In the genomic region with DNA sequence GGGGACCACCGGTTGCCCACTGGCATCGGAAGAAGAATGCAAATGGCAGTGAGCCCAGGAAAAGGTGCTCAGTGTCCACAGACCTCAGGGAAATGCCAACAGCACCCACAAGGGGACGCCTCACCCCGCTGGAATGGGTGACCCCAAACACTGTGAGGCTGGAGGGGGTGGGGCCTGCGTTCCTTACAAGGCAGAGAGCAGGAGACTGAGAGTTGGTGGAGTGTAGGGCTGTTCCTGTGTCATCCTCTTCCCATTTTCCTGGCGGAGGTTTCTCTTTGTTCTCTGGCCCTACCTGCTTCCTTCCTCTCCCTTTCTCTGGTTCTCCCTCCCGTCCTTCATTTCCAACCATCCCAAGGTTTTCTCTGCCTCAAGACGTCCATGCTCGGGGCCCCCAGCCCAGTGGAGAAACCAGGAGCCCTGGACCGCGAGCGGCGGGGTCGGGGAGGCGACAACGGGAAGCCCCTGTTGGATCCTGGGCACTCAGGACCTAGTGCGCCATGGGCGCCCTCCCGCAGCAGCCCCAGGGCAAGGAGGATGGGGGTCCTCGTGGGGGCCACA, we compare ENCODE assay signal across 10 cellular contexts. TPM values are rescaled to one million over a fixed set of nuclear protein-coding genes. Genes with fewer than 3 reads are reported as not detected.
DNase-seq lines count a peak whose midpoint lies in the region; ATAC-seq and TF ChIP-seq lines count a peak whose summit lies in the region.
"Not testable (repeated sequence)": the region's sequence is repeated elsewhere in the genome, so short reads cannot be mapped to it uniquely, and the experiment has no call there.
"Had no signal": no experiment of that assay in that cellular context is flagged by ENCODE, and none has a peak within 500 bp of the region (broad histone marks: within the 10 kb centered on the region; RNA-seq: fewer than 3 reads in every experiment).

No MANE protein-coding gene starts in this region.

- H3K9me3 Mint-ChIP-seq in activated T-helper 17 cell treated with anti-CD3 and anti-CD28 coated beads, Interleukin-2, amount 50 U/mL, for 72 hours; stimulated activated effector memory CD8-positive, alpha-beta T cell treated with anti-CD3 and anti-CD28 coated beads, Interleukin-12 subunit alpha, Interleukin-12 subunit beta, amount 100 ng/mL, for 72 hours: not testable (repeated sequence)
- H3K9me3 Mint-ChIP-seq in naive B cell = peaks cover 0 to 10% (median 2%) of the 10 kb centered on the region in 7 donors

- H3K4me1 Mint-ChIP-seq in activated T-helper 17 cell treated with anti-CD3 and anti-CD28 coated beads, Interleukin-2, amount 50 U/mL, for 72 hours = peaks cover 16% of the 10 kb centered on the region
- H3K4me1 Mint-ChIP-seq in naive B cell = peaks cover 21 to 56% (median 43%) of the 10 kb centered on the region in 3 donors
- H3K4me1 Mint-ChIP-seq in stimulated activated effector memory CD8-positive, alpha-beta T cell treated with anti-CD3 and anti-CD28 coated beads, Interleukin-12 subunit alpha, Interleukin-12 subunit beta, amount 100 ng/mL, for 72 hours = peaks cover 51% of the 10 kb centered on the region

- DNase-seq in AG04450 (ENCODE audit: low read depth, low spot score); HL-60 (ENCODE audit: low read depth in 1 of 2, low spot score in 1 of 2); RWPE2 (ENCODE audit: low spot score); dorsolateral prefrontal cortex; right cardiac atrium; naive B cell; stimulated activated effector memory CD8-positive, alpha-beta T cell treated with anti-CD3 and anti-CD28 coated beads, Interleukin-12 subunit alpha, Interleukin-12 subunit beta, amount 100 ng/mL, for 72 hours (ENCODE audit: low spot score in 2 of 2): not testable (repeated sequence)

- H3K9me3 ChIP-seq in AG04450 (ENCODE audit: control insufficient read depth, insufficient read depth, low read length); RWPE2 (ENCODE audit: severe bottlenecking); right cardiac atrium (ENCODE audit: control insufficient read depth, low read length): not testable (repeated sequence)

- TF ChIP-seq CTCF in AG04450 (IDR thresholded peaks at IDR 0.05; ENCODE audit: low read depth, low read length); HL-60 (IDR thresholded peaks at IDR 0.05; ENCODE audit: insufficient read depth, low read length); dorsolateral prefrontal cortex (IDR thresholded peaks at IDR 0.05 in 54 of 56, conservative IDR thresholded peaks at IDR 0.05 in 2 of 56; ENCODE audit: low read depth in 1 of 56, partially characterized antibody in 56 of 56): not testable (repeated sequence)
- TF ChIP-seq CTCF in RWPE2 (IDR thresholded peaks at IDR 0.05; ENCODE audit: poor library complexity, severe bottlenecking) = peak; percentile 80

- ATAC-seq in RWPE2 (ENCODE audit: low read depth) (peak; percentile 69), naive B cell (ENCODE audit: low read depth in 2 of 2) (peak; percentile 15 to 17)
- peak; percentile 18 for ATAC-seq in activated T-helper 17 cell treated with anti-CD3 and anti-CD28 coated beads, Interleukin-2, amount 50 U/mL, for 72 hours (replicated peaks)
- not testable (repeated sequence) for ATAC-seq in right cardiac atrium
- peak; percentile 48 for ATAC-seq in stimulated activated effector memory CD8-positive, alpha-beta T cell treated with anti-CD3 and anti-CD28 coated beads, Interleukin-12 subunit alpha, Interleukin-12 subunit beta, amount 100 ng/mL, for 72 hours

- not testable (repeated sequence) for H3K36me3 ChIP-seq in RWPE2 (ENCODE audit: low read depth)

- 2% methylated on average over 15 of the region's 20 CpGs for WGBS in right cardiac atrium

- not testable (repeated sequence) for H3K4me1 ChIP-seq in RWPE2 (ENCODE audit: insufficient read depth, poor library complexity, severe bottlenecking); right cardiac atrium (ENCODE audit: control insufficient read depth, insufficient read depth, low read length)

- peak overlapping the region; percentile 55 for H3K4me3 ChIP-seq in AG04450 (ENCODE audit: low read depth, low read length)
- H3K4me3 ChIP-seq in HL-60 (replicated peaks; ENCODE audit: insufficient read depth, low read length) = peak overlapping the region; percentile 30
- peak overlapping the region; percentile 30 for H3K4me3 ChIP-seq in RWPE2 (ENCODE audit: severe bottlenecking)
- H3K4me3 ChIP-seq in dorsolateral prefrontal cortex = peak overlapping the region in 54 of 59 donors; percentile 14 to 65 (median 46)
- H3K4me3 ChIP-seq in right cardiac atrium (ENCODE audit: low read length) = peak overlapping the region; percentile 43

- POLR2A ChIA-PET in AG04450 (lab: Yijun Ruan, JAX) = not testable (repeated sequence)

- H3K4me3 Mint-ChIP-seq in activated T-helper 17 cell treated with anti-CD3 and anti-CD28 coated beads, Interleukin-2, amount 50 U/mL, for 72 hours = peak overlapping the region; percentile 84
- H3K4me3 Mint-ChIP-seq in naive B cell = peak overlapping the region; percentile 70 to 92 (median 86)
- H3K4me3 Mint-ChIP-seq in stimulated activated effector memory CD8-positive, alpha-beta T cell treated with anti-CD3 and anti-CD28 coated beads, Interleukin-12 subunit alpha, Interleukin-12 subunit beta, amount 100 ng/mL, for 72 hours = peak overlapping the region; percentile 77

- peaks cover 51% of the 10 kb centered on the region for H3K27me3 ChIP-seq in AG04450 (ENCODE audit: control insufficient read depth, insufficient read depth, low read length)
- peaks cover 70% of the 10 kb centered on the region for H3K27me3 ChIP-seq in HL-60 (ENCODE audit: insufficient read depth, poor library complexity, severe bottlenecking)
- H3K27me3 ChIP-seq in RWPE2 (ENCODE audit: insufficient read depth, poor library complexity, severe bottlenecking); right cardiac atrium (ENCODE audit: control insufficient read depth, insufficient read depth): not testable (repeated sequence)
- peaks cover 0 to 88% (median 65%) of the 10 kb centered on the region in 45 donors for H3K27me3 ChIP-seq in dorsolateral prefrontal cortex

- not testable (repeated sequence) for H3K27ac Mint-ChIP-seq in activated T-helper 17 cell treated with anti-CD3 and anti-CD28 coated beads, Interleukin-2, amount 50 U/mL, for 72 hours; stimulated activated effector memory CD8-positive, alpha-beta T cell treated with anti-CD3 and anti-CD28 coated beads, Interleukin-12 subunit alpha, Interleukin-12 subunit beta, amount 100 ng/mL, for 72 hours
- H3K27ac Mint-ChIP-seq in naive B cell = peak overlapping the region; percentile 95 to 99 (median 98)

- H3K27ac ChIP-seq in AG04450 (ENCODE audit: low read depth, low read length); HL-60 (replicated peaks); RWPE2 (ENCODE audit: poor library complexity, severe bottlenecking); dorsolateral prefrontal cortex; right cardiac atrium (ENCODE audit: low read length): not testable (repeated sequence)

- CTCF ChIA-PET in AG04450 (lab: Charles Lee) = not testable (repeated sequence)

- H3K36me3 Mint-ChIP-seq in activated T-helper 17 cell treated with anti-CD3 and anti-CD28 coated beads, Interleukin-2, amount 50 U/mL, for 72 hours (ENCODE audit: low read depth); naive B cell; stimulated activated effector memory CD8-positive, alpha-beta T cell treated with anti-CD3 and anti-CD28 coated beads, Interleukin-12 subunit alpha, Interleukin-12 subunit beta, amount 100 ng/mL, for 72 hours: not testable (repeated sequence)

- intact Hi-C loops in dorsolateral prefrontal cortex (cut with DNase I) (loop anchor here in 1 of 2 donors (10.0 kb wide), 1 partner anchor 457 kb away; no protein-coding TSS in a partner anchor), right cardiac atrium (cut with DNase I) (loop anchor here in 1 of 4 donors (5.0 kb wide), 1 partner anchor 79 kb away; no protein-coding TSS in a partner anchor)

- H3K27me3 Mint-ChIP-seq in activated T-helper 17 cell treated with anti-CD3 and anti-CD28 coated beads, Interleukin-2, amount 50 U/mL, for 72 hours = peaks cover 57% of the 10 kb centered on the region
- H3K27me3 Mint-ChIP-seq in naive B cell = peaks cover 79 to 100% (median 87%) of the 10 kb centered on the region in 3 donors

RNA-seq across cellular contexts. Expression of a gene that starts 3.7 kb away (rescaled TPM):
- polyA plus RNA-seq in AG04450 (2011; rRNA removed) = 6.3 and 7.9 TPM in 2 replicates
- 3.9 and 5.1 TPM in 2 replicates for polyA minus RNA-seq in AG04450 (2011; rRNA and poly(A)+ RNA removed)
- not detected for total RNA-seq in activated T-helper 17 cell treated with anti-CD3 and anti-CD28 coated beads, Interleukin-2, amount 50 U/mL, for 72 hours
- 1 to 10 TPM in 117 of 120 experiments, under 1 TPM in 3; 0.56 to 4.8 (median 2.4) TPM for total RNA-seq in dorsolateral prefrontal cortex
- total RNA-seq in right cardiac atrium = 1 to 10 TPM in 3 of 4 donors, under 1 TPM in 1; 0.31 to 1.2 (median 1.1) TPM
- polyA plus RNA-seq in right cardiac atrium = 1.1 TPM
- polyA plus RNA-seq in naive B cell (ENCODE audit: low read depth in 6 of 6) = not detected

RNA-seq across cellular contexts. Expression of a gene that starts 15.2 kb away (rescaled TPM):
- polyA plus RNA-seq in AG04450 (2011; rRNA removed) (3.0 TPM in 2 replicates), right cardiac atrium (0.20 TPM), naive B cell (ENCODE audit: low read depth in 6 of 6) (not detected)
- polyA minus RNA-seq in AG04450 (2011; rRNA and poly(A)+ RNA removed) = 1.0 and 1.8 TPM in 2 replicates
- total RNA-seq in activated T-helper 17 cell treated with anti-CD3 and anti-CD28 coated beads, Interleukin-2, amount 50 U/mL, for 72 hours = not detected
- total RNA-seq in dorsolateral prefrontal cortex (1 to 10 TPM in 2 of 120 experiments, under 1 TPM in 15, not detected in 103; 0.42 to 1.3 (median 0.59) TPM), right cardiac atrium (under 1 TPM in 1 of 4 donors, not detected in 3; 0.43 TPM)
- total RNA-seq: T-helper 2 cell treated with Interferon-gamma antibody and Interleukin-4, amounts not matched to agents 100 ng/mL and 5 ng/mL, for 36 hours had no signal

RNA-seq across cellular contexts. Expression of a gene that starts 25.7 kb away (rescaled TPM):
- 2.6 and 2.8 TPM in 2 replicates for polyA plus RNA-seq in AG04450 (2011; rRNA removed)
- polyA minus RNA-seq in AG04450 (2011; rRNA and poly(A)+ RNA removed) = 0.60 and 1.0 TPM in 2 replicates
- under 1 TPM; 0.35 to 0.48 TPM for total RNA-seq in activated T-helper 17 cell treated with anti-CD3 and anti-CD28 coated beads, Interleukin-2, amount 50 U/mL, for 72 hours
- total RNA-seq in dorsolateral prefrontal cortex = 1 to 10 TPM in 1 of 120 experiments, under 1 TPM in 57, not detected in 62; 0.12 to 1.1 (median 0.26) TPM
- under 1 TPM in 3 of 4 donors, not detected in 1; 0.20 to 0.22 (median 0.21) TPM for total RNA-seq in right cardiac atrium
- polyA plus RNA-seq in right cardiac atrium = 0.20 TPM
- polyA plus RNA-seq in naive B cell (ENCODE audit: low read depth in 6 of 6) = not detected

RNA-seq across cellular contexts. Expression of a gene that starts 40.2 kb away (rescaled TPM):
- not detected in 2 replicates for polyA plus RNA-seq in AG04450 (2011; rRNA removed)
- 0.23 TPM in 1 of 2 replicates, not detected in the other for polyA minus RNA-seq in AG04450 (2011; rRNA and poly(A)+ RNA removed)
- 1 to 10 TPM in 1 of 2 donors, under 1 TPM in 1; 0.99 to 4.9 TPM for total RNA-seq in activated T-helper 17 cell treated with anti-CD3 and anti-CD28 coated beads, Interleukin-2, amount 50 U/mL, for 72 hours
- total RNA-seq in dorsolateral prefrontal cortex = 1 to 10 TPM in 2 of 120 experiments, under 1 TPM in 21, not detected in 97; 0.21 to 1.4 (median 0.52) TPM
- total RNA-seq in right cardiac atrium = under 1 TPM; 0.17 to 0.45 (median 0.39) TPM
- polyA plus RNA-seq in right cardiac atrium = 0.41 TPM
- polyA plus RNA-seq in naive B cell (ENCODE audit: low read depth in 6 of 6) = not detected
- total RNA-seq: T-helper 2 cell treated with Interferon-gamma antibody and Interleukin-4, amounts not matched to agents 100 ng/mL and 5 ng/mL, for 36 hours; temporal lobe had no signal
